ENCODE assay signal across 16 cellular contexts in genomic region chr6:71268710-71269437, GRCh38.
DNase-seq lines count a peak whose midpoint lies in the region; ATAC-seq lines count a peak whose summit lies in the region.
"Had no signal": no experiment of that assay in that cellular context is flagged by ENCODE, and none has a peak within 500 bp of the region (broad histone marks: within the 10 kb centered on the region; RNA-seq: fewer than 3 reads in every experiment).

No MANE protein-coding gene starts in this region.

- ATAC-seq in GM19372 (IDR thresholded peaks at IDR 0.05; ENCODE audit: low read depth, unreplicated experiment) (peak; percentile 66), HG02759 (IDR thresholded peaks at IDR 0.05; ENCODE audit: unreplicated experiment) (peak; percentile 86), HG03558 (IDR thresholded peaks at IDR 0.05; ENCODE audit: extremely low read depth, unreplicated experiment) (peak; percentile 74)
- ATAC-seq: body of pancreas, gastrocnemius medialis, K562 had no signal

- peak; percentile 20 for DNase-seq in EH (ENCODE audit: low read depth)
- no peak for DNase-seq in NCI-H1930 (lab: John Stamatoyannopoulos, UW)
- DNase-seq in SW480 (ENCODE audit: low spot score) = no peak
- DNase-seq in stimulated activated naive CD4-positive, alpha-beta T cell treated with Interleukin-2 at 50 U/mL for 16 hours (lab: John Stamatoyannopoulos, UW) = no peak
- DNase-seq in T-helper 2 cell = no peak
- DNase-seq: activated CD4-positive, alpha-beta T cell treated with anti-CD3 and anti-CD28 coated beads for 48 hours; body of pancreas; gastrocnemius medialis; kidney glomerular epithelial cell; NCI-H2029 treated with DMSO at 0.1 percent for 48 hours; spleen; uterus had no signal
